Comparison of ENCODE assay signal across 8 cellular contexts in the genomic region with DNA sequence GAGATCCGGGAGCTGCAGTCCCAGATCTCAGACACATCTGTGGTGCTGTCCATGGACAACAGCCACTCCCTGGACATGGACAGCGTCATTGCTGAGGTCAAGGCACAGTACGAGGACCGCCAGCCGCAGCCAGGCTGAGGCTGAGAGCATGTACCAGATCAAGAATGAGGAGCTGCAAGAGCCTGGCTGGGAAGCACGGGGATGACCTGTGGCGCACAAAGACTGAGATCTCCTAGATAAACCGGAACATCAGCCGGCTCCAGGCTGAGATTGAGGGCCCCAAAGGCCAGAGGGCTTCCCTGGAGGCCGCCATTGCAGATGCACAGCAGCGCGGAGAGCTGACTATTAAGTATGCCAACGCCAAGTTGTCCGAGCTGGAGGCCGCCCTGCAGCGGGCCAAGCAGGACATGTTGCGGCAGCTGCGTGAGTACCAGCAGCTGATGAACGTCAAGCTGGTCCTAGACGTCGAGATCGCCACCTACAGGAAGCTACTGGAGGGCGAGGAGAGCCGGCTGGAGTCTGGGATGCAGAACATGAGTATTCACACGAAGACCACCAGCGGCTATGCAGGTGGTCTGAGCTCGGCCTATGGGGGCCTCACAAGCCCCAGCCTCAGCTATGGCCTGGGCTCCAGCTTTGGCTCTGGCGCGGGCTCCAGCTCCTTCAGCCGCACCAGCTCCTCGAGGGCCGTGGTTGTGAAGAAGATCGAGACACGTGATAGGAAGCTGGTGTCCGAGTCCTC. TPM values are rescaled to one million over a fixed set of nuclear protein-coding genes. Genes with fewer than 3 reads are reported as not detected.
DNase-seq lines count a peak whose midpoint lies in the region; ATAC-seq, FAIRE-seq and TF ChIP-seq lines count a peak whose summit lies in the region.

No MANE protein-coding gene starts in this region.

- H3K4me3 ChIP-seq in Jurkat, Clone E6-1 (ENCODE audit: low read length), result no peak overlapping the region
- H3K4me3 ChIP-seq in mammary epithelial cell (replicated peaks in 1 of 3; ENCODE audit: insufficient read depth in 1 of 3, low read depth in 2 of 3, low read length in 3 of 3), result no peak overlapping the region
- no peak overlapping the region for H3K4me3 ChIP-seq in kidney (ENCODE audit: low read length in 2 of 2)

- CTCF ChIA-PET in mammary epithelial cell (lab: Charles Lee; ENCODE audit: low non-redundant PET), result interaction anchor here (0.5 to 1.1 kb wide), 2 partner anchors 104 to 146 kb away, joined by 3 to 11 read pairs; no protein-coding TSS in a partner anchor

- DNase-seq in DMS153 (lab: John Stamatoyannopoulos, UW) (peak; percentile 54), SK-N-DZ (ENCODE audit: low spot score) (peak; percentile 92), mammary epithelial cell (peak; percentile 54), kidney (peak; percentile 81)
- DNase-seq in Jurkat, Clone E6-1 (ENCODE audit: low read depth, low spot score), result peak; percentile 1
- peak; percentile 28 to 41 for DNase-seq in stimulated activated CD4-positive, alpha-beta T cell treated with anti-CD3 and anti-CD28 coated beads, Interleukin-2, amount 100 ng/mL, for 48 hours

- no peaks in the 10 kb centered on the region for H3K79me2 ChIP-seq in mammary epithelial cell (ENCODE audit: insufficient read depth, low read length)

- H3K27me3 ChIP-seq in mammary epithelial cell (ENCODE audit: insufficient read depth, low read length), result peaks cover 2% of the 10 kb centered on the region

- ATAC-seq in HG02763 (IDR thresholded peaks at IDR 0.05; ENCODE audit: unreplicated experiment), result no peak
- ATAC-seq in GM21390 (IDR thresholded peaks at IDR 0.05; ENCODE audit: unreplicated experiment), result no peak

- H3K27ac ChIP-seq in mammary epithelial cell (ENCODE audit: insufficient read depth, low read depth, low read length) (no peak overlapping the region), kidney (ENCODE audit: low read depth in 2 of 2, low read length in 2 of 2) (no peak overlapping the region)

- 44% methylated on average over 25 of the region's 35 CpGs for WGBS in mammary epithelial cell (ENCODE audit: low coverage, missing lambda C conversion rate)

- dilution Hi-C loops in mammary epithelial cell (cut with HindIII; ENCODE audit: low sequenced_read_pairs), result loop anchor here (5.0 kb wide), 1 partner anchor 73 kb away; no protein-coding TSS in a partner anchor

- H3K4me1 ChIP-seq in mammary epithelial cell (ENCODE audit: insufficient read depth, low read length) (no peaks in the 10 kb centered on the region), kidney (ENCODE audit: control insufficient read depth in 1 of 2, insufficient read depth in 1 of 2, low read depth in 1 of 2, low read length in 2 of 2) (peaks cover 0 to 2% of the 10 kb centered on the region in 2 donors)

- H2AFZ ChIP-seq in mammary epithelial cell (ENCODE audit: low read depth, low read length), result peak overlapping the region; percentile 89

- H4K20me1 ChIP-seq in mammary epithelial cell (ENCODE audit: insufficient read depth, low read length), result no peaks in the 10 kb centered on the region

- FAIRE-seq in kidney (lab: Jason Lieb, UNC), result no peak

- no peak overlapping the region for H3K9ac ChIP-seq in mammary epithelial cell (ENCODE audit: insufficient read depth, low read length)
- no peak overlapping the region for H3K9ac ChIP-seq in kidney (ENCODE audit: low read length in 2 of 2)

- intact Hi-C loops in mammary epithelial cell (cut with micrococcal nuclease) (loop anchor here (2.0 to 10.0 kb wide), 3 partner anchors 82 to 179 kb away; a partner anchor contains a TSS), kidney (cut with DNase I) (no loop called here)

- TF ChIP-seq CTCF in mammary epithelial cell (conservative IDR thresholded peaks at IDR 0.05 in 1 of 2, IDR thresholded peaks at IDR 0.05 in 1 of 2; ENCODE audit: extremely low read depth in 1 of 2, insufficient read depth in 1 of 2, low read depth in 1 of 2, low read length in 2 of 2), result peak; percentile 39 to 64
- peak; percentile 57 for TF ChIP-seq CTCF in kidney (IDR thresholded peaks at IDR 0.05; ENCODE audit: borderline replicate concordance, extremely low read depth, insufficient read depth)

- H3K9me3 ChIP-seq in mammary epithelial cell (replicated peaks; ENCODE audit: insufficient read depth, low read length) (no peaks in the 10 kb centered on the region), kidney (ENCODE audit: control insufficient read depth in 1 of 2, low read length in 2 of 2) (no peaks in the 10 kb centered on the region)

- no peaks in the 10 kb centered on the region for H3K36me3 ChIP-seq in mammary epithelial cell (ENCODE audit: insufficient read depth, low read length)
- no peaks in the 10 kb centered on the region for H3K36me3 ChIP-seq in kidney (ENCODE audit: control insufficient read depth in 1 of 2, insufficient read depth in 2 of 2, low read length in 2 of 2)

- no TSS peak for BruUV-seq in mammary epithelial cell (replicated peaks; lab: Mats Ljungman, UMichigan)

- in situ Hi-C loops in mammary epithelial cell (cut with MboI; ENCODE audit: low sequenced_read_pairs in 2 of 2), result no loop called here

- H3K4me2 ChIP-seq in mammary epithelial cell (ENCODE audit: insufficient read depth, low read depth, low read length), result peak overlapping the region; percentile 54

RNA-seq across cellular contexts. Expression of a gene that starts 25.5 kb away (rescaled TPM):
- polyA plus RNA-seq in Jurkat, Clone E6-1 (2012; ENCODE audit: insufficient read depth, insufficient read length), result not detected
- polyA plus RNA-seq in SK-N-DZ (2014; cell fraction: cytosol; rRNA removed), result not detected in 2 replicates
- not detected in 2 replicates for polyA plus RNA-seq in SK-N-DZ (2014; cell fraction: nucleus; rRNA removed)
- total RNA-seq in mammary epithelial cell, result not detected
- polyA plus RNA-seq in mammary epithelial cell, result not detected
- polyA minus RNA-seq in mammary epithelial cell, result not detected
- not detected for total RNA-seq in kidney
- not detected for polyA plus RNA-seq in kidney (ENCODE audit: insufficient read depth, low read depth, low replicate concordance)

RNA-seq across cellular contexts. Expression of a gene that starts 28.6 kb away (rescaled TPM):
- 21.5 TPM for polyA plus RNA-seq in Jurkat, Clone E6-1 (2012; ENCODE audit: insufficient read depth, insufficient read length)
- polyA plus RNA-seq in SK-N-DZ (2014; cell fraction: cytosol; rRNA removed), result 24.1 and 29.9 TPM in 2 replicates
- polyA plus RNA-seq in SK-N-DZ (2014; cell fraction: nucleus; rRNA removed), result 51.9 and 73.4 TPM in 2 replicates
- total RNA-seq in mammary epithelial cell (10 to 100 TPM; 23.4 to 26.5 TPM), kidney (36.4 TPM)
- polyA plus RNA-seq in mammary epithelial cell (14.2 TPM), kidney (ENCODE audit: insufficient read depth, low read depth, low replicate concordance) (8.8 TPM)
- polyA minus RNA-seq in mammary epithelial cell, result 33.5 TPM

Comparison
In these comparisons a context has a peak if more than half of its experiments do, and no peak if none do; other contexts are left out.
1. DNase-seq: peak in every context shown above with its lines; median percentile 92 in SK-N-DZ; 81 in kidney; 54 in DMS153; 54 in mammary epithelial cell; 34 in stimulated activated CD4-positive, alpha-beta T cell treated with anti-CD3 and anti-CD28 coated beads, Interleukin-2, amount 100 ng/mL, for 48 hours; 1 in Jurkat, Clone E6-1.